In the genomic region with DNA sequence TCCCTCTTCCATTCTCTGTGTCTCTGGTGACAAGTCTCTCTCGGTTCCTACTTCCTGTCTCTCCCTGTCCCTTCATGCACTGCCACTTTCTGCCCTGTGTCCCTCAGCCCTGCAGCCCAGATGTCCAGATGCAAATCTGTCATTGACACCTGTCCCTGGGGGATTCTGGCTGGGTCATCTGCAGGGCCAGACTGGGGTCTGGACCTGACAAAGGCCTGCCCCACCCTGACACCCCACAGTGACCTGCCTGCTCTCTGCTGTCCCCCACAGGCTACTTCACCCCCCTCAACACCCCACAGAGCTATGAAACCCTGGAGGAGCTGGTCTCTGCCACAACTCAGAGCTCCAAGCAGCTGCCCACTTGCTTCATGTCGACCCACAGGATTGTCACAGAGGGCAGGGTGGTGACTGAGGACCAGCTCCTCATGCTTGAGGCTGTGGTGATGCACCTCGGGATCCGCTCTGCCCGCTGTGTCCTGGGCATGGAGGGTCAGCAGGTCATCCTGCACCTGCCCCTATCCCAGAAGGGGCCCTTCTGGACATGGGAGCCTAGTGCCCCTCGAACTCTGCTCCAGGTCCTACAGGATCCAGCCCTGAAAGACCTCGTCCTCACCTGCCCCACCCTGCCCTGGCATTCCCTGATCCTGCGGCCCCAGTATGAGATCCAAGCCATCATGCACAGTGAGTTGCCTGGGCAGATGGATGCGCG, we compare ENCODE assay signal across 15 cellular contexts. TPM values are rescaled to one million over a fixed set of nuclear protein-coding genes. Genes with fewer than 3 reads are reported as not detected.
DNase-seq lines count a peak whose midpoint lies in the region; ATAC-seq and TF ChIP-seq lines count a peak whose summit lies in the region.
"Had no signal": no experiment of that assay in that cellular context is flagged by ENCODE, and none has a peak within 500 bp of the region (broad histone marks: within the 10 kb centered on the region; RNA-seq: fewer than 3 reads in every experiment).

No MANE protein-coding gene starts in this region.

- TF ChIP-seq POLR2A in sigmoid colon (IDR thresholded peaks at IDR 0.05): no peak

- H3K36me3 Mint-ChIP-seq in activated naive CD4-positive, alpha-beta T cell treated with anti-CD3 and anti-CD28 coated beads, Interleukin-2, amount 50 U/mL, for 24 hours: peaks cover 6% of the 10 kb centered on the region
- H3K36me3 Mint-ChIP-seq in WTC11: 0 out of 2 replicates have a peak, but pooled peaks cover 3% of the 10 kb centered on the region

- no peak for TF ChIP-seq EP300 in sigmoid colon (IDR thresholded peaks at IDR 0.05)

- DNase-seq in activated naive CD4-positive, alpha-beta T cell treated with anti-CD3 and anti-CD28 coated beads, Interleukin-2, amount 50 U/mL, for 16 hours: no peak
- no peak for DNase-seq in WTC11 (ENCODE audit: low spot score)
- DNase-seq in sigmoid colon: peak; percentile 54
- no peak for DNase-seq in psoas muscle
- DNase-seq: activated CD4-positive, alpha-beta T cell treated with anti-CD3 and anti-CD28 coated beads, Interleukin-2, amount 50 U/mL, for 1 hour; cortex of kidney; head of caudate nucleus; kidney; ovary; stimulated activated CD4-positive, alpha-beta T cell treated with anti-CD3 and anti-CD28 coated beads, Interleukin-12 subunit alpha, Interleukin-12 subunit beta, amount 100 ng/mL, for 4 hours; substantia nigra had no signal

- peak overlapping the region; percentile 82 for H3K27ac Mint-ChIP-seq in activated naive CD4-positive, alpha-beta T cell treated with anti-CD3 and anti-CD28 coated beads, Interleukin-2, amount 50 U/mL, for 24 hours
- H3K27ac Mint-ChIP-seq in WTC11: peak overlapping the region; percentile 28; the same call in 1 of the 2 replicates

- H3K4me1 ChIP-seq in sigmoid colon (peaks cover 0 to 7% (median 2%) of the 10 kb centered on the region in 4 donors), psoas muscle (no peaks in the 10 kb centered on the region)

- H3K9me3 ChIP-seq in sigmoid colon: no peaks in the 10 kb centered on the region
- H3K9me3 ChIP-seq in psoas muscle: no peaks in the 10 kb centered on the region
- H3K9me3 ChIP-seq: ovary had no signal

- POLR2A ChIA-PET in WTC11 (lab: Charles Lee): no interaction called here

- H3K4me3 Mint-ChIP-seq in activated naive CD4-positive, alpha-beta T cell treated with anti-CD3 and anti-CD28 coated beads, Interleukin-2, amount 50 U/mL, for 24 hours: no peak overlapping the region
- no peak overlapping the region for H3K4me3 Mint-ChIP-seq in WTC11

- CTCF ChIA-PET in WTC11 (lab: Charles Lee): no interaction called here

- intact Hi-C loops in sigmoid colon (cut with DNase I): no loop called here
- intact Hi-C loops in psoas muscle (cut with DNase I): no loop called here

- H3K27ac ChIP-seq in sigmoid colon: no peak overlapping the region
- no peak overlapping the region for H3K27ac ChIP-seq in psoas muscle
- H3K27ac ChIP-seq: ovary, RWPE1 had no signal

- H3K27me3 ChIP-seq in sigmoid colon (no peaks in the 10 kb centered on the region), psoas muscle (ENCODE audit: insufficient read depth in 3 of 3, low read length in 2 of 3) (peaks cover 0 to 8% (median 4%) of the 10 kb centered on the region in 3 donors)
- H3K27me3 ChIP-seq: ovary had no signal

- H3K27me3 Mint-ChIP-seq in activated naive CD4-positive, alpha-beta T cell treated with anti-CD3 and anti-CD28 coated beads, Interleukin-2, amount 50 U/mL, for 24 hours: no peaks in the 10 kb centered on the region
- no peaks in the 10 kb centered on the region for H3K27me3 Mint-ChIP-seq in WTC11 (ENCODE audit: low read depth)

- no peak for TF ChIP-seq CTCF in WTC11 (IDR thresholded peaks at IDR 0.05)
- TF ChIP-seq CTCF in sigmoid colon (IDR thresholded peaks at IDR 0.05): no peak
- no peak for TF ChIP-seq CTCF in psoas muscle (IDR thresholded peaks at IDR 0.05)

- ATAC-seq in WTC11: no peak
- ATAC-seq in psoas muscle: no peak
- ATAC-seq in GM21576 (IDR thresholded peaks at IDR 0.05; ENCODE audit: unreplicated experiment): no peak
- ATAC-seq: esophagus mucosa had no signal

- H3K36me3 ChIP-seq in sigmoid colon (no peaks in the 10 kb centered on the region), psoas muscle (ENCODE audit: insufficient read depth in 1 of 2, low read depth in 1 of 2) (no peaks in the 10 kb centered on the region)
- H3K36me3 ChIP-seq: ovary had no signal

- 69 to 87% methylated on average over 10 of the region's 10 CpGs for WGBS in sigmoid colon, 2 donors
- 75 to 76% (median 76%) methylated on average over 8 to 10 of the region's 10 CpGs for WGBS in psoas muscle, 3 donors

- peaks cover 68% of the 10 kb centered on the region for H3K4me1 Mint-ChIP-seq in activated naive CD4-positive, alpha-beta T cell treated with anti-CD3 and anti-CD28 coated beads, Interleukin-2, amount 50 U/mL, for 24 hours
- H3K4me1 Mint-ChIP-seq in WTC11: no peaks in the 10 kb centered on the region

- H3K4me3 ChIP-seq in sigmoid colon: no peak overlapping the region
- no peak overlapping the region for H3K4me3 ChIP-seq in psoas muscle
- H3K4me3 ChIP-seq: ovary had no signal

- H3K9me3 Mint-ChIP-seq in activated naive CD4-positive, alpha-beta T cell treated with anti-CD3 and anti-CD28 coated beads, Interleukin-2, amount 50 U/mL, for 24 hours: no peaks in the 10 kb centered on the region
- H3K9me3 Mint-ChIP-seq in WTC11: no peaks in the 10 kb centered on the region

TF ChIP-seq in WTC11, 78 proteins besides CTCF, POLR2A, EP300 and RAD21 (continues in another document):
- TF ChIP-seq CREB1 (CRISPR knock-in tag; IDR thresholded peaks at IDR 0.05) (no peak), JAZF1 (CRISPR knock-in tag; IDR thresholded peaks at IDR 0.05) (no peak), JUN (CRISPR knock-in tag; IDR thresholded peaks at IDR 0.05) (no peak), TCF7 (CRISPR knock-in tag; IDR thresholded peaks at IDR 0.05; ENCODE audit: low read depth) (no peak), PRRX2 (CRISPR knock-in tag; IDR thresholded peaks at IDR 0.05) (no peak), SMAD4 (CRISPR knock-in tag; IDR thresholded peaks at IDR 0.05) (no peak)
- TF ChIP-seq, protein P1, sequence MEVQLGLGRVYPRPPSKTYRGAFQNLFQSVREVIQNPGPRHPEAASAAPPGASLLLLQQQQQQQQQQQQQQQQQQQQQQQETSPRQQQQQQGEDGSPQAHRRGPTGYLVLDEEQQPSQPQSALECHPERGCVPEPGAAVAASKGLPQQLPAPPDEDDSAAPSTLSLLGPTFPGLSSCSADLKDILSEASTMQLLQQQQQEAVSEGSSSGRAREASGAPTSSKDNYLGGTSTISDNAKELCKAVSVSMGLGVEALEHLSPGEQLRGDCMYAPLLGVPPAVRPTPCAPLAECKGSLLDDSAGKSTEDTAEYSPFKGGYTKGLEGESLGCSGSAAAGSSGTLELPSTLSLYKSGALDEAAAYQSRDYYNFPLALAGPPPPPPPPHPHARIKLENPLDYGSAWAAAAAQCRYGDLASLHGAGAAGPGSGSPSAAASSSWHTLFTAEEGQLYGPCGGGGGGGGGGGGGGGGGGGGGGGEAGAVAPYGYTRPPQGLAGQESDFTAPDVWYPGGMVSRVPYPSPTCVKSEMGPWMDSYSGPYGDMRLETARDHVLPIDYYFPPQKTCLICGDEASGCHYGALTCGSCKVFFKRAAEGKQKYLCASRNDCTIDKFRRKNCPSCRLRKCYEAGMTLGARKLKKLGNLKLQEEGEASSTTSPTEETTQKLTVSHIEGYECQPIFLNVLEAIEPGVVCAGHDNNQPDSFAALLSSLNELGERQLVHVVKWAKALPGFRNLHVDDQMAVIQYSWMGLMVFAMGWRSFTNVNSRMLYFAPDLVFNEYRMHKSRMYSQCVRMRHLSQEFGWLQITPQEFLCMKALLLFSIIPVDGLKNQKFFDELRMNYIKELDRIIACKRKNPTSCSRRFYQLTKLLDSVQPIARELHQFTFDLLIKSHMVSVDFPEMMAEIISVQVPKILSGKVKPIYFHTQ (CRISPR knock-in tag; IDR thresholded peaks at IDR 0.05): no peak
- TF ChIP-seq, protein P2, sequence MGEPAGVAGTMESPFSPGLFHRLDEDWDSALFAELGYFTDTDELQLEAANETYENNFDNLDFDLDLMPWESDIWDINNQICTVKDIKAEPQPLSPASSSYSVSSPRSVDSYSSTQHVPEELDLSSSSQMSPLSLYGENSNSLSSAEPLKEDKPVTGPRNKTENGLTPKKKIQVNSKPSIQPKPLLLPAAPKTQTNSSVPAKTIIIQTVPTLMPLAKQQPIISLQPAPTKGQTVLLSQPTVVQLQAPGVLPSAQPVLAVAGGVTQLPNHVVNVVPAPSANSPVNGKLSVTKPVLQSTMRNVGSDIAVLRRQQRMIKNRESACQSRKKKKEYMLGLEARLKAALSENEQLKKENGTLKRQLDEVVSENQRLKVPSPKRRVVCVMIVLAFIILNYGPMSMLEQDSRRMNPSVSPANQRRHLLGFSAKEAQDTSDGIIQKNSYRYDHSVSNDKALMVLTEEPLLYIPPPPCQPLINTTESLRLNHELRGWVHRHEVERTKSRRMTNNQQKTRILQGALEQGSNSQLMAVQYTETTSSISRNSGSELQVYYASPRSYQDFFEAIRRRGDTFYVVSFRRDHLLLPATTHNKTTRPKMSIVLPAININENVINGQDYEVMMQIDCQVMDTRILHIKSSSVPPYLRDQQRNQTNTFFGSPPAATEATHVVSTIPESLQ (CRISPR knock-in tag; IDR thresholded peaks at IDR 0.05): no peak

RNA-seq across cellular contexts. Expression of a gene that starts 7.2 kb away (rescaled TPM):
- total RNA-seq in WTC11 (2021) (12.7 to 13.0 TPM (median 12.9 TPM) in 3 replicates), sigmoid colon (10 to 100 TPM; 13.7 to 23.5 (median 18.9) TPM), psoas muscle (1 to 10 TPM; 3.7 to 5.1 (median 3.9) TPM)
- polyA plus RNA-seq in sigmoid colon (10 to 100 TPM in 2 of 3 donors, 1 to 10 TPM in 1; 9.0 to 32.2 (median 14.8) TPM), psoas muscle (1 to 10 TPM; 1.5 to 6.1 (median 1.7) TPM)

RNA-seq across cellular contexts. Expression of a gene that starts 34.8 kb away (rescaled TPM):
- total RNA-seq in WTC11 (2021) (40.9 to 53.4 TPM (median 48.8 TPM) in 3 replicates), sigmoid colon (10 to 100 TPM; 13.8 to 30.0 (median 23.2) TPM), psoas muscle (10 to 100 TPM; 42.5 to 72.3 (median 47.7) TPM)
- polyA plus RNA-seq in sigmoid colon (10 to 100 TPM; 26.4 to 34.9 (median 26.6) TPM), psoas muscle (10 to 100 TPM; 43.8 to 79.6 (median 71.5) TPM)

RNA-seq across cellular contexts. Expression of a gene that starts 48.9 kb away (rescaled TPM):
- total RNA-seq in WTC11 (2021) (39.5 to 43.0 TPM (median 41.9 TPM) in 3 replicates), sigmoid colon (10 to 100 TPM; 25.8 to 37.5 (median 36.1) TPM), psoas muscle (10 to 100 TPM; 20.6 to 28.2 (median 24.5) TPM)
- polyA plus RNA-seq in sigmoid colon (10 to 100 TPM; 31.2 to 31.8 (median 31.7) TPM), psoas muscle (10 to 100 TPM; 18.5 to 46.1 (median 32.4) TPM)

RNA-seq across cellular contexts. Expression of a gene that starts 55.3 kb away (rescaled TPM):
- total RNA-seq in WTC11 (2021) (25.9 to 31.6 TPM (median 26.5 TPM) in 3 replicates), sigmoid colon (under 1 TPM in 2 of 4 donors, not detected in 2; 0.28 to 0.71 TPM), psoas muscle (not detected)
- polyA plus RNA-seq in sigmoid colon (10 to 100 TPM in 2 of 3 donors, 1 to 10 TPM in 1; 7.2 to 19.5 (median 13.6) TPM), psoas muscle (under 1 TPM in 2 of 3 donors, not detected in 1; 0.03 to 0.05 TPM)
